15 cellular contexts compared by ENCODE assay signal in genomic region chr7:134470864-134471263, GRCh38. TPM values are rescaled to one million over a fixed set of nuclear protein-coding genes. Genes with fewer than 3 reads are reported as not detected.
DNase-seq lines count a peak whose midpoint lies in the region; ATAC-seq, FAIRE-seq and TF ChIP-seq lines count a peak whose summit lies in the region.
"Had no signal": no experiment of that assay in that cellular context is flagged by ENCODE, and none has a peak within 500 bp of the region (broad histone marks: within the 10 kb centered on the region; RNA-seq: fewer than 3 reads in every experiment).

No MANE protein-coding gene starts in this region.

- ATAC-seq in stimulated activated effector memory CD8-positive, alpha-beta T cell treated with anti-CD3 and anti-CD28 coated beads, Interleukin-12 subunit alpha, Interleukin-12 subunit beta, amount 100 ng/mL, for 72 hours: peak; percentile 37
- no peak for ATAC-seq in GM21390 (IDR thresholded peaks at IDR 0.05; ENCODE audit: unreplicated experiment)
- ATAC-seq in activated CD8-positive, alpha-beta T cell treated with anti-CD3 and anti-CD28 coated beads, Interleukin-2, amount 10 ng/mL, durations not matched to agents 7 days and 5 days: no peak

- H3K27ac ChIP-seq in breast epithelium: no peak overlapping the region
- H3K27ac ChIP-seq in epithelial cell of prostate: peak overlapping the region; percentile 5
- H3K27ac ChIP-seq: vagina had no signal

- no TSS peak for BruUV-seq in MCF 10A (replicated peaks; lab: Mats Ljungman, UMichigan)

- peak; percentile 77 for FAIRE-seq in RCC 7860 (lab: Jason Lieb, UNC)
- FAIRE-seq: frontal cortex, kidney had no signal

- intact Hi-C loops in MCF 10A (cut with micrococcal nuclease): no loop called here
- intact Hi-C loops in breast epithelium (cut with DNase I; ENCODE audit: low total_unique reads): no loop called here

- CTCF ChIA-PET in MCF 10A (lab: Yijun Ruan, JAX): interaction anchor here (0.7 to 1.9 kb wide), 6 partner anchors 9 to 43 kb away, joined by 3 to 5 read pairs (median 4); no protein-coding TSS in a partner anchor
- CTCF ChIA-PET in activated CD8-positive, alpha-beta T cell treated with anti-CD3 and anti-CD28 coated beads, Interleukin-2, amount 10 ng/mL, durations not matched to agents 7 days and 5 days (lab: Charles Lee): interaction anchor here (0.7 kb wide), 1 partner anchor 638 kb away, joined by 4 read pairs; no protein-coding TSS in a partner anchor

- H3K4me1 ChIP-seq in breast epithelium: no peaks in the 10 kb centered on the region
- H3K4me1 ChIP-seq: vagina had no signal

- TF ChIP-seq POLR2A in breast epithelium (IDR thresholded peaks at IDR 0.05): no peak

- DNase-seq in MCF 10A (ENCODE audit: unreplicated experiment) (peak; percentile 89), breast epithelium (ENCODE audit: low spot score in 2 of 2) (no peak), RCC 7860 (ENCODE audit: low spot score) (peak; percentile 87), epithelial cell of prostate (ENCODE audit: low read depth, low spot score) (peak; percentile 71)
- no peak for DNase-seq in stimulated activated effector memory CD8-positive, alpha-beta T cell treated with anti-CD3 and anti-CD28 coated beads, Interleukin-12 subunit alpha, Interleukin-12 subunit beta, amount 100 ng/mL, for 72 hours (ENCODE audit: low spot score in 2 of 2)
- DNase-seq in central memory CD4-positive, alpha-beta T cell: no peak
- DNase-seq in activated CD8-positive, alpha-beta T cell treated with anti-CD3 and anti-CD28 coated beads, Interleukin-2, amount 10 ng/mL, durations not matched to agents 7 days and 5 days: no peak
- DNase-seq: activated CD4-positive, alpha-beta T cell treated with anti-CD3 and anti-CD28 coated beads, Interleukin-2, amount 10 ng/mL, durations not matched to agents 7 days and 5 days; DMS 273 treated with DMSO at 0.1 percent for 48 hours; kidney had no signal

- H3K4me1 Mint-ChIP-seq in MCF 10A (ENCODE audit: insufficient read depth, unreplicated experiment): peaks cover 28% of the 10 kb centered on the region
- no peaks in the 10 kb centered on the region for H3K4me1 Mint-ChIP-seq in stimulated activated effector memory CD8-positive, alpha-beta T cell treated with anti-CD3 and anti-CD28 coated beads, Interleukin-12 subunit alpha, Interleukin-12 subunit beta, amount 100 ng/mL, for 72 hours
- no peaks in the 10 kb centered on the region for H3K4me1 Mint-ChIP-seq in activated CD8-positive, alpha-beta T cell treated with anti-CD3 and anti-CD28 coated beads, Interleukin-2, amount 10 ng/mL, durations not matched to agents 7 days and 5 days (ENCODE audit: low read depth)
- H3K4me1 Mint-ChIP-seq: activated CD4-positive, alpha-beta T cell treated with anti-CD3 and anti-CD28 coated beads, Interleukin-2, amount 10 ng/mL, durations not matched to agents 7 days and 5 days had no signal

- TF ChIP-seq CTCF in MCF 10A (IDR thresholded peaks at IDR 0.05; ENCODE audit: unreplicated experiment): no peak
- no peak for TF ChIP-seq CTCF in breast epithelium (IDR thresholded peaks at IDR 0.05)

- no peaks in the 10 kb centered on the region for H3K27me3 Mint-ChIP-seq in MCF 10A (ENCODE audit: insufficient read depth, unreplicated experiment)
- H3K27me3 Mint-ChIP-seq in activated CD8-positive, alpha-beta T cell treated with anti-CD3 and anti-CD28 coated beads, Interleukin-2, amount 10 ng/mL, durations not matched to agents 7 days and 5 days (ENCODE audit: low read depth): peaks cover 7% of the 10 kb centered on the region
- H3K27me3 Mint-ChIP-seq: activated CD4-positive, alpha-beta T cell treated with anti-CD3 and anti-CD28 coated beads, Interleukin-2, amount 10 ng/mL, durations not matched to agents 7 days and 5 days had no signal

- POLR2A ChIA-PET in MCF 10A (lab: Yijun Ruan, JAX): interaction anchor here (0.7 to 1.8 kb wide), 5 partner anchors 11 to 39 kb away, joined by 3 to 9 read pairs (median 4); no protein-coding TSS in a partner anchor
- POLR2A ChIA-PET in activated CD8-positive, alpha-beta T cell treated with anti-CD3 and anti-CD28 coated beads, Interleukin-2, amount 10 ng/mL, durations not matched to agents 7 days and 5 days (lab: Charles Lee): interaction anchor here (0.9 to 1.0 kb wide), 2 partner anchors 9 to 12 kb away, joined by 3 to 4 read pairs; partner anchors contain the start of gene AKR1B1

- H3K27me3 ChIP-seq in breast epithelium: no peaks in the 10 kb centered on the region
- H3K27me3 ChIP-seq: vagina had no signal

- H3K36me3 ChIP-seq in breast epithelium: no peaks in the 10 kb centered on the region
- H3K36me3 ChIP-seq: vagina had no signal

- H3K27ac Mint-ChIP-seq in MCF 10A (ENCODE audit: low read depth, unreplicated experiment): peak overlapping the region; percentile 47
- H3K27ac Mint-ChIP-seq in stimulated activated effector memory CD8-positive, alpha-beta T cell treated with anti-CD3 and anti-CD28 coated beads, Interleukin-12 subunit alpha, Interleukin-12 subunit beta, amount 100 ng/mL, for 72 hours: no peak overlapping the region
- H3K27ac Mint-ChIP-seq in activated CD8-positive, alpha-beta T cell treated with anti-CD3 and anti-CD28 coated beads, Interleukin-2, amount 10 ng/mL, durations not matched to agents 7 days and 5 days: no peak overlapping the region
- H3K27ac Mint-ChIP-seq: activated CD4-positive, alpha-beta T cell treated with anti-CD3 and anti-CD28 coated beads, Interleukin-2, amount 10 ng/mL, durations not matched to agents 7 days and 5 days; activated T-helper 2 cell treated with anti-CD3 and anti-CD28 coated beads, Interferon-gamma antibody, Interleukin-2, Interleukin-4, amounts not matched to agents 10 μg/mL and 5 μg/mL and 100 μg/mL, durations not matched to agents 14 hours and 24 hours and 36 hours; T-helper 1 cell treated with Interleukin-12 subunit alpha and Interleukin-12 subunit beta and Interleukin-4 antibody, amounts not matched to agents 30 μg/mL and 1 μg/mL, for 36 hours had no signal

- H3K4me3 Mint-ChIP-seq in MCF 10A (ENCODE audit: unreplicated experiment): no peak overlapping the region
- no peak overlapping the region for H3K4me3 Mint-ChIP-seq in stimulated activated effector memory CD8-positive, alpha-beta T cell treated with anti-CD3 and anti-CD28 coated beads, Interleukin-12 subunit alpha, Interleukin-12 subunit beta, amount 100 ng/mL, for 72 hours
- H3K4me3 Mint-ChIP-seq in activated CD8-positive, alpha-beta T cell treated with anti-CD3 and anti-CD28 coated beads, Interleukin-2, amount 10 ng/mL, durations not matched to agents 7 days and 5 days: no peak overlapping the region
- H3K4me3 Mint-ChIP-seq: activated CD4-positive, alpha-beta T cell treated with anti-CD3 and anti-CD28 coated beads, Interleukin-2, amount 10 ng/mL, durations not matched to agents 7 days and 5 days; T-helper 1 cell treated with Interleukin-12 subunit alpha and Interleukin-12 subunit beta and Interleukin-4 antibody, amounts not matched to agents 30 μg/mL and 1 μg/mL, for 36 hours had no signal

- no peaks in the 10 kb centered on the region for H3K36me3 Mint-ChIP-seq in MCF 10A (ENCODE audit: insufficient read depth, unreplicated experiment)
- H3K36me3 Mint-ChIP-seq in stimulated activated effector memory CD8-positive, alpha-beta T cell treated with anti-CD3 and anti-CD28 coated beads, Interleukin-12 subunit alpha, Interleukin-12 subunit beta, amount 100 ng/mL, for 72 hours: no peaks in the 10 kb centered on the region
- H3K36me3 Mint-ChIP-seq in activated CD8-positive, alpha-beta T cell treated with anti-CD3 and anti-CD28 coated beads, Interleukin-2, amount 10 ng/mL, durations not matched to agents 7 days and 5 days (ENCODE audit: low read depth): no peaks in the 10 kb centered on the region

- H3K4me3 ChIP-seq in breast epithelium: no peak overlapping the region
- H3K4me3 ChIP-seq: vagina had no signal

- H3K9me3 ChIP-seq in breast epithelium: no peaks in the 10 kb centered on the region
- H3K9me3 ChIP-seq: vagina had no signal

- no peaks in the 10 kb centered on the region for H3K9me3 Mint-ChIP-seq in MCF 10A (ENCODE audit: unreplicated experiment)
- H3K9me3 Mint-ChIP-seq in stimulated activated effector memory CD8-positive, alpha-beta T cell treated with anti-CD3 and anti-CD28 coated beads, Interleukin-12 subunit alpha, Interleukin-12 subunit beta, amount 100 ng/mL, for 72 hours: no peaks in the 10 kb centered on the region
- no peaks in the 10 kb centered on the region for H3K9me3 Mint-ChIP-seq in activated CD8-positive, alpha-beta T cell treated with anti-CD3 and anti-CD28 coated beads, Interleukin-2, amount 10 ng/mL, durations not matched to agents 7 days and 5 days (ENCODE audit: insufficient read depth)
- H3K9me3 Mint-ChIP-seq: T-helper 1 cell treated with Interleukin-12 subunit alpha and Interleukin-12 subunit beta and Interleukin-4 antibody, amounts not matched to agents 30 μg/mL and 1 μg/mL, for 36 hours had no signal

RNA-seq across cellular contexts. Expression of gene AKR1B1, which starts 12.0 kb away (rescaled TPM):
- total RNA-seq in MCF 10A (2022) (115 and 128 TPM in 2 replicates), breast epithelium (100 to 1,000 TPM in 1 of 3 donors, 10 to 100 TPM in 2; 55.0 to 200 (median 57.4) TPM)
- total RNA-seq in activated CD8-positive, alpha-beta T cell treated with anti-CD3 and anti-CD28 coated beads, Interleukin-2, amount 10 ng/mL, durations not matched to agents 7 days and 5 days: 100 to 1,000 TPM in 1 of 2 experiments, 10 to 100 TPM in 1; 99.8 to 101 TPM

RNA-seq across cellular contexts. Expression of gene AKR1B10, which starts 56.5 kb away (rescaled TPM):
- total RNA-seq in MCF 10A (2022) (0.42 and 0.49 TPM in 2 replicates), breast epithelium (1 to 10 TPM in 2 of 3 donors, not detected in 1; 2.1 to 2.9 TPM)
- not detected for total RNA-seq in activated CD8-positive, alpha-beta T cell treated with anti-CD3 and anti-CD28 coated beads, Interleukin-2, amount 10 ng/mL, durations not matched to agents 7 days and 5 days
- total RNA-seq: activated CD4-positive, alpha-beta T cell treated with anti-CD3 and anti-CD28 coated beads, Interleukin-2, amount 10 ng/mL, durations not matched to agents 7 days and 5 days; activated T-helper 2 cell treated with anti-CD3 and anti-CD28 coated beads, Interferon-gamma antibody, Interleukin-2, Interleukin-4, amounts not matched to agents 10 μg/mL and 5 μg/mL and 100 μg/mL, durations not matched to agents 14 hours and 24 hours and 36 hours; frontal cortex had no signal

Comparison
In these comparisons a context has a peak if more than half of its experiments do, and no peak if none do; other contexts are left out.
1. DNase-seq: peak in MCF 10A (single experiment), RCC 7860 (single experiment) and epithelial cell of prostate (single experiment); none in breast epithelium (0 of 2), stimulated activated effector memory CD8-positive, alpha-beta T cell treated with anti-CD3 and anti-CD28 coated beads, Interleukin-12 subunit alpha, Interleukin-12 subunit beta, amount 100 ng/mL, for 72 hours (0 of 2), central memory CD4-positive, alpha-beta T cell (single experiment) and activated CD8-positive, alpha-beta T cell treated with anti-CD3 and anti-CD28 coated beads, Interleukin-2, amount 10 ng/mL, durations not matched to agents 7 days and 5 days (single experiment).